Comparison of ENCODE assay signal across 21 cellular contexts in genomic region chr13:28035146-28035782, GRCh38. TPM values are rescaled to one million over a fixed set of nuclear protein-coding genes. Genes with fewer than 3 reads are reported as not detected.
A peak's percentile ranks its signal among the peaks of the same experiment; 100 is the strongest.
DNase-seq lines count a peak whose midpoint lies in the region; ATAC-seq, FAIRE-seq and TF ChIP-seq lines count a peak whose summit lies in the region.
"Had no signal": no experiment of that assay in that cellular context is flagged by ENCODE, and none has a peak within 500 bp of the region (broad histone marks: within the 10 kb centered on the region; RNA-seq: fewer than 3 reads in every experiment).

No MANE protein-coding gene starts in this region.

- ATAC-seq in PC-3 (peak; percentile 31; the same call in 1 of the 2 replicates), HepG2 (no peak; the same call in 2 of the 3 replicates), GM21723 (IDR thresholded peaks at IDR 0.05; ENCODE audit: unreplicated experiment) (no peak)
- ATAC-seq: activated CD8-positive, alpha-beta memory T cell treated with anti-CD3 and anti-CD28 coated beads, Interleukin-2, amount 10 ng/mL, durations not matched to agents 7 days and 5 days; naive thymus-derived CD8-positive, alpha-beta T cell had no signal

- no peaks in the 10 kb centered on the region for H3K79me2 ChIP-seq in PC-3 (ENCODE audit: low read length)
- no peaks in the 10 kb centered on the region for H3K79me2 ChIP-seq in HepG2 (ENCODE audit: insufficient read depth, low read length)

- no peak overlapping the region for H4K91ac ChIP-seq in mesenchymal stem cell (ENCODE audit: low read length)

- no peaks in the 10 kb centered on the region for H3F3A ChIP-seq in PC-3 (ENCODE audit: low read length, unreplicated experiment)

- no peaks in the 10 kb centered on the region for H4K20me1 ChIP-seq in PC-3 (ENCODE audit: low read length)
- H4K20me1 ChIP-seq in HepG2 (ENCODE audit: insufficient read depth, low read length), result no peaks in the 10 kb centered on the region

- no peak overlapping the region for H4K8ac ChIP-seq in mesenchymal stem cell (ENCODE audit: low read length)

- no peak overlapping the region for H2BK120ac ChIP-seq in mesenchymal stem cell (ENCODE audit: low read depth, low read length)

- POLR2A ChIA-PET in PC-3 (lab: Charles Lee; ENCODE audit: unreplicated experiment) (no interaction called here), HepG2 (lab: Yijun Ruan, JAX) (no interaction called here)

- no peak for TF ChIP-seq EP300 in HepG2 (IDR thresholded peaks at IDR 0.05; ENCODE audit: low read depth in 2 of 2, low read length in 2 of 2)
- TF ChIP-seq EP300 in HepG2 (CRISPR knock-in tag; IDR thresholded peaks at IDR 0.05; ENCODE audit: borderline replicate concordance), result no peak

- H3K9ac ChIP-seq in PC-3 (ENCODE audit: low read length) (no peak overlapping the region), mesenchymal stem cell (ENCODE audit: low read length) (no peak overlapping the region), HepG2 (ENCODE audit: insufficient read depth, low read depth, low read length) (no peak overlapping the region)

- intact Hi-C loops in PC-3 (cut with micrococcal nuclease) (no loop called here), HepG2 (cut with micrococcal nuclease; ENCODE audit: unreplicated experiment) (no loop called here)

- H3K4ac ChIP-seq in mesenchymal stem cell (ENCODE audit: low read depth in 1 of 2, low read length in 2 of 2), result no peak overlapping the region

- no peak overlapping the region for H2AFZ ChIP-seq in PC-3 (ENCODE audit: low read length)
- no peak overlapping the region for H2AFZ ChIP-seq in mesenchymal stem cell (ENCODE audit: low read depth, low read length)
- H2AFZ ChIP-seq in HepG2 (ENCODE audit: low read length), result no peak overlapping the region

- TF ChIP-seq RAD21 in HepG2 (CRISPR knock-in tag; IDR thresholded peaks at IDR 0.05), result no peak

- no peak for TF ChIP-seq POLR2A in HepG2 (IDR thresholded peaks at IDR 0.05; ENCODE audit: insufficient read depth in 1 of 2, low read depth in 2 of 2, low read length in 2 of 2)

- H2BK5ac ChIP-seq in mesenchymal stem cell (ENCODE audit: low read depth, low read length, poor library complexity, severe bottlenecking), result no peak overlapping the region

- TF ChIP-seq CTCF in PC-3 (conservative IDR thresholded peaks at IDR 0.05; ENCODE audit: low read depth, low read length) (no peak), HepG2 (CRISPR knock-in tag; IDR thresholded peaks at IDR 0.05) (no peak)

- H3K36me3 ChIP-seq in PC-3 (ENCODE audit: low read depth, low read length) (no peaks in the 10 kb centered on the region), mesenchymal stem cell (ENCODE audit: control insufficient read depth in 1 of 2, insufficient read depth in 2 of 2, low read depth in 1 of 2, low read length in 2 of 2) (no peaks in the 10 kb centered on the region), HepG2 (replicated peaks in 1 of 2; ENCODE audit: control insufficient read depth in 1 of 2, insufficient read depth in 2 of 2, low read length in 2 of 2) (no peaks in the 10 kb centered on the region)
- H3K36me3 ChIP-seq: BE2C, cardiac muscle cell, SJSA1 had no signal

- H3K79me1 ChIP-seq in mesenchymal stem cell (replicated peaks; ENCODE audit: low read length, poor library complexity, severe bottlenecking), result no peaks in the 10 kb centered on the region

- H2AK5ac ChIP-seq in mesenchymal stem cell (ENCODE audit: low read length, severe bottlenecking), result no peak overlapping the region

- DNase-seq in DMS53 treated with DMSO at 0.1 percent for 48 hours (lab: John Stamatoyannopoulos, UW; ENCODE audit: unreplicated experiment) (peak; percentile 85), HT1080 (ENCODE audit: low read depth) (peak; percentile 6), PC-3 (peak; percentile 48), mesenchymal stem cell (peak; percentile 31), HepG2 (ENCODE audit: low spot score) (no peak), T-helper 2 cell (no peak)
- DNase-seq in effector CD4-positive, alpha-beta T cell, result no peak
- DNase-seq: activated CD8-positive, alpha-beta memory T cell treated with anti-CD3 and anti-CD28 coated beads, Interleukin-2, amount 10 ng/mL, durations not matched to agents 7 days and 5 days; activated naive CD4-positive, alpha-beta T cell treated with anti-CD3 and anti-CD28 coated beads, Interleukin-2, amount 50 U/mL, for 16 hours; BE2C; naive thymus-derived CD8-positive, alpha-beta T cell; NCI-H82; stimulated activated CD4-positive, alpha-beta T cell treated with anti-CD3 and anti-CD28 coated beads, Interleukin-2, amount 100 ng/mL, for 48 hours had no signal

- no peak overlapping the region for H3K14ac ChIP-seq in mesenchymal stem cell (ENCODE audit: low read length in 2 of 2)

- 58% methylated on average over 5 of the region's 6 CpGs for WGBS in mesenchymal stem cell
- under 1% methylated on average over 5 of the region's 6 CpGs for WGBS in HepG2 (ENCODE audit: low lambda C conversion rate)

- H3K23ac ChIP-seq in mesenchymal stem cell (ENCODE audit: low read length in 2 of 2), result no peak overlapping the region

- no peak for FAIRE-seq in HepG2 (lab: Jason Lieb, UNC)
- FAIRE-seq: H54, HTR-8/SVneo, keratinocyte had no signal

- no peak overlapping the region for H2BK15ac ChIP-seq in mesenchymal stem cell (ENCODE audit: low read depth, poor library complexity, severe bottlenecking)

- H3K4me1 ChIP-seq in PC-3 (ENCODE audit: insufficient read depth, low read length) (peaks cover 11% of the 10 kb centered on the region; the same call in 1 of the 2 replicates), mesenchymal stem cell (ENCODE audit: control insufficient read depth, insufficient read depth, low read depth, low read length) (no peaks in the 10 kb centered on the region), HepG2 (ENCODE audit: insufficient read depth, low read length) (no peaks in the 10 kb centered on the region)
- H3K4me1 ChIP-seq: BE2C had no signal

- peak overlapping the region; percentile 31; the same call in 1 of the 2 replicates for H3K4me2 ChIP-seq in PC-3 (ENCODE audit: low read length)
- no peak overlapping the region for H3K4me2 ChIP-seq in mesenchymal stem cell (ENCODE audit: low read length, poor library complexity, severe bottlenecking)
- H3K4me2 ChIP-seq in HepG2 (ENCODE audit: low read depth, low read length), result no peak overlapping the region

- no peak overlapping the region for H3K4me3 ChIP-seq in PC-3 (ENCODE audit: low read length)
- no peak overlapping the region for H3K4me3 ChIP-seq in mesenchymal stem cell (ENCODE audit: insufficient read depth in 1 of 2, low read depth in 1 of 2, low read length in 2 of 2)
- no peak overlapping the region for H3K4me3 ChIP-seq in HepG2 (replicated peaks in 1 of 3; ENCODE audit: insufficient read depth in 1 of 3, low read depth in 2 of 3, low read length in 3 of 3)
- H3K4me3 ChIP-seq: cardiac muscle cell, SJSA1 had no signal

- H3K9me3 ChIP-seq in PC-3 (ENCODE audit: low read length) (no peaks in the 10 kb centered on the region), mesenchymal stem cell (ENCODE audit: control insufficient read depth, low read length) (no peaks in the 10 kb centered on the region), HepG2 (ENCODE audit: low read length) (no peaks in the 10 kb centered on the region)
- H3K9me3 ChIP-seq: BE2C, SJSA1 had no signal

- in situ Hi-C loops in HepG2 (cut with HindIII; ENCODE audit: extremely low pct_ligation_motif_present, low pct_unique_long_range_greater_than_20kb), result no loop called here

- no TSS peak for BruUV-seq in PC-3 (replicated peaks; lab: Mats Ljungman, UMichigan)
- BruUV-seq in HepG2 (replicated peaks; lab: Mats Ljungman, UMichigan), result no TSS peak

- H3K27me3 ChIP-seq in PC-3 (ENCODE audit: low read length) (no peaks in the 10 kb centered on the region), mesenchymal stem cell (ENCODE audit: control insufficient read depth in 1 of 2, insufficient read depth in 1 of 2, low read length in 2 of 2) (peaks cover 0 to 29% of the 10 kb centered on the region in 2 experiments), HepG2 (ENCODE audit: control insufficient read depth in 1 of 2, insufficient read depth in 2 of 2, low read length in 2 of 2) (no peaks in the 10 kb centered on the region; a peak in 1 of 5 replicates)
- H3K27me3 ChIP-seq: cardiac muscle cell, SJSA1 had no signal

- no peak overlapping the region for H3K18ac ChIP-seq in mesenchymal stem cell (ENCODE audit: low read depth in 1 of 2, low read length in 2 of 2)

- CTCF ChIA-PET in PC-3 (lab: Charles Lee), result no interaction called here
- CTCF ChIA-PET in HepG2 (lab: Yijun Ruan, JAX; ENCODE audit: low intra/inter-chr PET ratio, low total read pairs), result no interaction called here

- H3K27ac ChIP-seq in PC-3 (ENCODE audit: low read length) (no peak overlapping the region), mesenchymal stem cell (ENCODE audit: low read length, poor library complexity, severe bottlenecking) (no peak overlapping the region), HepG2 (ENCODE audit: extremely low read length, insufficient read depth, low read length) (no peak overlapping the region)
- H3K27ac ChIP-seq: cardiac muscle cell, SJSA1 had no signal

- H2BK12ac ChIP-seq in mesenchymal stem cell (ENCODE audit: low read length in 2 of 2), result no peak overlapping the region

- H3K9me2 ChIP-seq in PC-3 (replicated peaks; ENCODE audit: low read length), result no peaks in the 10 kb centered on the region

RNA-seq across cellular contexts. Expression of gene URAD, which starts 46.8 kb away (rescaled TPM):
- total RNA-seq in HT1080 (2014; rRNA removed; shearing (Covaris generic)), result not detected in 2 replicates
- not detected in 2 replicates for polyA plus RNA-seq in HT1080 (2015; cell fraction: cytosol; rRNA removed)
- not detected in 2 replicates for polyA plus RNA-seq in HT1080 (2015; cell fraction: nucleus; rRNA removed)
- total RNA-seq in PC-3 (2014; rRNA removed), result not detected in 2 replicates
- not detected for polyA plus RNA-seq in mesenchymal stem cell (2013, experiment 1 of 2)
- polyA plus RNA-seq in mesenchymal stem cell (2013, experiment 2 of 2), result not detected
- not detected in 2 replicates for total RNA-seq in HepG2 (2016; rRNA removed; fragmentation: Illumina TruSeq; extraction: Trizol)
- total RNA-seq in HepG2 (2016; cell fraction: cytosol; rRNA removed; fragmentation: Illumina TruSeq; extraction: Trizol; ENCODE audit: low read depth), result not detected in 2 replicates
- not detected in 2 replicates for total RNA-seq in HepG2 (2016; cell fraction: insoluble cytoplasmic fraction; rRNA removed; fragmentation: Illumina TruSeq; extraction: Trizol)
- total RNA-seq in HepG2 (2016; cell fraction: membrane; rRNA removed; fragmentation: Illumina TruSeq; extraction: Trizol), result not detected in 2 replicates
- not detected in 2 replicates for total RNA-seq in HepG2 (2016; cell fraction: nucleus; rRNA removed; fragmentation: Illumina TruSeq; extraction: Trizol)
- polyA plus RNA-seq in HepG2 (2011; rRNA removed), result not detected in 2 replicates
- not detected in 2 replicates for polyA plus RNA-seq in HepG2 (2011; cell fraction: cytosol; rRNA removed)
- not detected in 2 replicates for polyA plus RNA-seq in HepG2 (2011; cell fraction: nucleus; rRNA removed)
- not detected in 2 replicates for polyA plus RNA-seq in HepG2 (2012)
- polyA plus RNA-seq in HepG2 (2016; cell fraction: cytosol; fragmentation: Illumina TruSeq; extraction: Trizol; ENCODE audit: low read depth), result not detected in 2 replicates
- not detected in 2 replicates for polyA plus RNA-seq in HepG2 (2016; cell fraction: insoluble cytoplasmic fraction; fragmentation: Illumina TruSeq; extraction: Trizol; ENCODE audit: low read depth)
- polyA plus RNA-seq in HepG2 (2016; cell fraction: membrane; fragmentation: Illumina TruSeq; extraction: Trizol; ENCODE audit: low read depth), result not detected in 2 replicates
- not detected in 2 replicates for polyA plus RNA-seq in HepG2 (2016; cell fraction: nucleus; fragmentation: Illumina TruSeq; extraction: Trizol; ENCODE audit: insufficient read depth, low read depth)
- not detected in 2 replicates for polyA minus RNA-seq in HepG2 (2011; rRNA and poly(A)+ RNA removed; ENCODE audit: low replicate concordance)
- not detected in 2 replicates for polyA minus RNA-seq in HepG2 (2011; cell fraction: cytosol; rRNA and poly(A)+ RNA removed)
- polyA minus RNA-seq in HepG2 (2011; cell fraction: nucleus; rRNA and poly(A)+ RNA removed), result not detected in 2 replicates
- total RNA-seq: activated CD8-positive, alpha-beta memory T cell treated with anti-CD3 and anti-CD28 coated beads, Interleukin-2, amount 10 ng/mL, durations not matched to agents 7 days and 5 days; cardiac muscle cell; G401; naive thymus-derived CD8-positive, alpha-beta T cell; SJSA1; ureter had no signal
- polyA plus RNA-seq: cardiac muscle cell; keratinocyte; naive thymus-derived CD8-positive, alpha-beta T cell had no signal

Comparison
In these comparisons a context has a peak if more than half of its experiments do, and no peak if none do; other contexts are left out.
1. DNase-seq: peak in DMS53 treated with DMSO at 0.1 percent for 48 hours (single experiment), HT1080 (single experiment), PC-3 (single experiment) and mesenchymal stem cell (single experiment); none in effector CD4-positive, alpha-beta T cell (single experiment), HepG2 (single experiment) and T-helper 2 cell (0 of 5).